In the genomic region with DNA sequence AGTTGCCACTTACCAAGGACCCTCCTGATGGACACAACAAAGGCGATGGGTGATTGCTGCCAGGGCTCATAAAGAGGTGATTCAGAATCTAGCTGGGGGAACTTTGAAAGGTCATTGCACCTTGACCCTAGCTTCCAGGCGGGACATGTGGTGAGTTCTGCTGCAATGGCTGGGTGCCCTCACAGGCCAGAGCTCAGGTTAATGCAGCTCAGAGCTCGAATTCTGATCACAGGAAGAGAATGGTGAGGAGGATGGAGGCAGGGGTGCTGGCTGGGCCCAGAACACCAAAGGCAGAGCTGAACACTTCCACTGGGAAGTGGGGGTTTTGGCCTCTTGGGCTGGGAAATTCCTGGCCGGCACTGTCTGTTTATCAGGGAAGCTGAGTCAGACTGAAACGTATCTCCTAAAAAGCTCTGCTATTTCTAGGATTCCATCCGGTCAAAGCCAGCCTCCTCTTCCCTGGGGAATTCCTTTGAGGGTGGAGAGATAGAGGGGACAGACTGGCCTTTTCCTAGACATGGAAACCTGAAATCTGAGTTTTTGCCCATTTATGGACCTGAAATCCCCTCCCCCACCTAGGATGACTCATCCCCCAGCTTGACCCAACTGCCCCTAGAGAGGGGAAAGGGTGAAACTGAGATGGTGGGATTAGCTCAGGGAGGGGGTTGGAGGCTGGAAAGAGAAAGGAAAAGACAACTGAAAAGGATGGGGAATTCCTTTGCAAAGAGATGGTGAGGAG, we compare ENCODE assay signal across 1 cellular context.
TF ChIP-seq lines count a peak whose summit lies in the region.

No MANE protein-coding gene starts in this region.

TF ChIP-seq in H1, 55 proteins besides CTCF, POLR2A, EP300 and RAD21:
- TF ChIP-seq TEAD4 (IDR thresholded peaks at IDR 0.05; ENCODE audit: low read depth, low read length) (0 out of 2 replicates have a peak, but pooled peaks have one; percentile 1), NANOG (IDR thresholded peaks at IDR 0.05; ENCODE audit: insufficient read depth, low read depth, low read length, poor library complexity, severe bottlenecking) (no peak), EZH2 (IDR thresholded peaks at IDR 0.05; ENCODE audit: low read depth, low read length, severe bottlenecking) (no peak), TAF1 (IDR thresholded peaks at IDR 0.05; ENCODE audit: low read depth, low read length) (peak; percentile 66; the same call in 1 of the 2 replicates), RFX5 (IDR thresholded peaks at IDR 0.05; ENCODE audit: borderline replicate concordance, low read depth, low read length) (peak; percentile 15; the same call in 1 of the 2 replicates), HDAC6 (IDR thresholded peaks at IDR 0.05; ENCODE audit: low read depth, low read length) (no peak), USF2 (IDR thresholded peaks at IDR 0.05; ENCODE audit: low read length) (no peak), CBX8 (IDR thresholded peaks at IDR 0.05; ENCODE audit: borderline replicate concordance, low read depth, low read length) (no peak), ZNF274 (IDR thresholded peaks at IDR 0.05; ENCODE audit: borderline replicate concordance, extremely low read depth, low read length) (no peak), SIN3A (conservative IDR thresholded peaks at IDR 0.05 in 1 of 2, IDR thresholded peaks at IDR 0.05 in 1 of 2; ENCODE audit: low read depth in 1 of 2, low read length in 2 of 2) (no peak), TAF7 (optimal IDR thresholded peaks at IDR 0.05; ENCODE audit: borderline replicate concordance, low read depth, low read length) (no peak), SRF (IDR thresholded peaks at IDR 0.05; ENCODE audit: low read depth, low read length) (peak; percentile 95), SIX5 (IDR thresholded peaks at IDR 0.05; ENCODE audit: low read depth, low read length) (no peak), CHD2 (IDR thresholded peaks at IDR 0.05; ENCODE audit: low read length) (peak; percentile 47), POU5F1 (IDR thresholded peaks at IDR 0.05; ENCODE audit: low read depth, low read length) (no peak), KDM4A (IDR thresholded peaks at IDR 0.05; ENCODE audit: low read depth, low read length, severe bottlenecking) (no peak), MAFK (IDR thresholded peaks at IDR 0.05; ENCODE audit: low read depth, low read length) (peak; percentile 74), ASH2L (IDR thresholded peaks at IDR 0.05; ENCODE audit: low read length) (peak; percentile 92), ATF2 (IDR thresholded peaks at IDR 0.05; ENCODE audit: low read length) (peak; percentile 83; the same call in 1 of the 2 replicates), CHD7 (IDR thresholded peaks at IDR 0.05; ENCODE audit: insufficient replicate concordance, low read length) (no peak), CHD1 (IDR thresholded peaks at IDR 0.05; ENCODE audit: low read depth, low read length) (no peak), GTF2F1 (IDR thresholded peaks at IDR 0.05; ENCODE audit: borderline replicate concordance, low read depth, low read length) (no peak), SAP30 (IDR thresholded peaks at IDR 0.05; ENCODE audit: insufficient read depth, insufficient replicate concordance, low read length) (no peak), SIRT6 (IDR thresholded peaks at IDR 0.05; ENCODE audit: low read length) (no peak), RXRA (IDR thresholded peaks at IDR 0.05; ENCODE audit: insufficient read depth, low read depth, low read length) (peak; percentile 89), JUND (IDR thresholded peaks at IDR 0.05; ENCODE audit: low read length) (peak; percentile 100), POLR2AphosphoS5 (IDR thresholded peaks at IDR 0.05; ENCODE audit: low read depth, low read length) (peak; percentile 60), BRCA1 (IDR thresholded peaks at IDR 0.05; ENCODE audit: low read depth, low read length) (no peak), KDM5A (IDR thresholded peaks at IDR 0.05; ENCODE audit: low read length) (no peak), RBBP5 (IDR thresholded peaks at IDR 0.05; ENCODE audit: borderline replicate concordance, low read depth, low read length) (peak; percentile 57), FOSL1 (IDR thresholded peaks at IDR 0.05; ENCODE audit: insufficient read depth, low read depth, low read length) (0 out of 2 replicates have a peak, but pooled peaks have one; percentile 52), HDAC2 (IDR thresholded peaks at IDR 0.05; ENCODE audit: borderline replicate concordance in 1 of 2, low read depth in 2 of 2, low read length in 2 of 2) (peak; percentile 49 to 91; a peak in 1 of 4 replicates), JUN (IDR thresholded peaks at IDR 0.05; ENCODE audit: low read depth, low read length) (peak; percentile 100), KDM1A (IDR thresholded peaks at IDR 0.05; ENCODE audit: borderline replicate concordance, low read length) (no peak; the same call in 1 of the 2 replicates), RNF2 (IDR thresholded peaks at IDR 0.05; ENCODE audit: borderline replicate concordance, low read depth, low read length, missing control alignments, poor library complexity, severe bottlenecking) (no peak), SP4 (IDR thresholded peaks at IDR 0.05; ENCODE audit: low read length) (peak; percentile 76; the same call in 1 of the 2 replicates), PHF8 (conservative IDR thresholded peaks at IDR 0.05; ENCODE audit: low read depth, low read length) (no peak), SP2 (IDR thresholded peaks at IDR 0.05; ENCODE audit: low read length) (no peak), CEBPB (IDR thresholded peaks at IDR 0.05; ENCODE audit: low read depth, low read length) (no peak), SUZ12 (IDR thresholded peaks at IDR 0.05; ENCODE audit: low read length) (no peak), CREB1 (IDR thresholded peaks at IDR 0.05) (peak; percentile 63), BACH1 (IDR thresholded peaks at IDR 0.05; ENCODE audit: low read length) (peak; percentile 70), TCF12 (IDR thresholded peaks at IDR 0.05; ENCODE audit: low read depth, low read length) (peak; percentile 68; the same call in 1 of the 2 replicates), CTBP2 (IDR thresholded peaks at IDR 0.05; ENCODE audit: borderline replicate concordance, insufficient read depth, insufficient read length, low read length) (no peak), YY1 (IDR thresholded peaks at IDR 0.05; ENCODE audit: low read depth, low read length) (no peak), TBP (IDR thresholded peaks at IDR 0.05; ENCODE audit: low read depth, low read length) (peak; percentile 76; the same call in 1 of the 2 replicates), SP1 (IDR thresholded peaks at IDR 0.05; ENCODE audit: low read depth, low read length) (peak; percentile 84), NRF1 (IDR thresholded peaks at IDR 0.05; ENCODE audit: low read depth, low read length) (no peak), BCL11A (IDR thresholded peaks at IDR 0.05; ENCODE audit: low read depth in 2 of 2, low read length in 2 of 2) (no peak), CBX5 (IDR thresholded peaks at IDR 0.05; ENCODE audit: low read depth, low read length) (no peak), GABPA (IDR thresholded peaks at IDR 0.05; ENCODE audit: borderline replicate concordance, insufficient read depth, low read length) (no peak), EGR1 (IDR thresholded peaks at IDR 0.05; ENCODE audit: borderline replicate concordance, low read depth, low read length) (0 out of 2 replicates have a peak, but pooled peaks have one; percentile 7)
- TF ChIP-seq, protein P1, sequence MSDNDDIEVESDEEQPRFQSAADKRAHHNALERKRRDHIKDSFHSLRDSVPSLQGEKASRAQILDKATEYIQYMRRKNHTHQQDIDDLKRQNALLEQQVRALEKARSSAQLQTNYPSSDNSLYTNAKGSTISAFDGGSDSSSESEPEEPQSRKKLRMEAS (IDR thresholded peaks at IDR 0.05), result peak; percentile 14; the same call in 1 of the 2 replicates
- TF ChIP-seq, protein P2, sequence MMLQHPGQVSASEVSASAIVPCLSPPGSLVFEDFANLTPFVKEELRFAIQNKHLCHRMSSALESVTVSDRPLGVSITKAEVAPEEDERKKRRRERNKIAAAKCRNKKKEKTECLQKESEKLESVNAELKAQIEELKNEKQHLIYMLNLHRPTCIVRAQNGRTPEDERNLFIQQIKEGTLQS (IDR thresholded peaks at IDR 0.05; ENCODE audit: insufficient read depth, low read depth, low read length), result peak; percentile 89
- TF ChIP-seq, protein P3, sequence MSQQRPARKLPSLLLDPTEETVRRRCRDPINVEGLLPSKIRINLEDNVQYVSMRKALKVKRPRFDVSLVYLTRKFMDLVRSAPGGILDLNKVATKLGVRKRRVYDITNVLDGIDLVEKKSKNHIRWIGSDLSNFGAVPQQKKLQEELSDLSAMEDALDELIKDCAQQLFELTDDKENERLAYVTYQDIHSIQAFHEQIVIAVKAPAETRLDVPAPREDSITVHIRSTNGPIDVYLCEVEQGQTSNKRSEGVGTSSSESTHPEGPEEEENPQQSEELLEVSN (IDR thresholded peaks at IDR 0.05), result no peak
